8 cellular contexts compared by ENCODE assay signal in genomic region chr17:4499431-4500187, GRCh38. TPM values are rescaled to one million over a fixed set of nuclear protein-coding genes. Genes with fewer than 3 reads are reported as not detected.
DNase-seq lines count a peak whose midpoint lies in the region; ATAC-seq and TF ChIP-seq lines count a peak whose summit lies in the region.

No MANE protein-coding gene starts in this region.

- peaks cover 21% of the 10 kb centered on the region for H3K27me3 ChIP-seq in left ventricle myocardium inferior (ENCODE audit: low read depth)

- peak overlapping the region; percentile 70 for H3K4me3 ChIP-seq in left ventricle myocardium inferior

- no peak overlapping the region for H3K27ac Mint-ChIP-seq in activated CD4-positive, alpha-beta T cell treated with anti-CD3 and anti-CD28 coated beads, Interleukin-2, amount 10 ng/mL, durations not matched to agents 24 days and 14 days
- H3K27ac Mint-ChIP-seq in progenitor cell of endocrine pancreas: peak overlapping the region; percentile 33

- intact Hi-C loops in activated CD4-positive, alpha-beta T cell treated with anti-CD3 and anti-CD28 coated beads, Interleukin-2, amount 10 ng/mL, durations not matched to agents 24 days and 14 days (cut with micrococcal nuclease): loop anchor here (2.0 kb wide), 1 partner anchor 79 kb away; no protein-coding TSS in a partner anchor
- intact Hi-C loops in left ventricle myocardium inferior (cut with micrococcal nuclease): no loop called here

- no peaks in the 10 kb centered on the region for H3K9me3 ChIP-seq in left ventricle myocardium inferior (replicated peaks)

- DNase-seq in activated CD4-positive, alpha-beta T cell treated with anti-CD3 and anti-CD28 coated beads, Interleukin-2, amount 10 ng/mL, durations not matched to agents 24 days and 14 days: peak; percentile 80
- no peak for DNase-seq in activated CD4-positive, alpha-beta T cell treated with anti-CD3 and anti-CD28 coated beads for 4 hours
- DNase-seq in activated CD8-positive, alpha-beta memory T cell treated with anti-CD3 and anti-CD28 coated beads, Interleukin-2, amount 50 U/mL, for 4 hours: peak; percentile 29
- DNase-seq in left ventricle myocardium inferior (no peak), progenitor cell of endocrine pancreas (ENCODE audit: low spot score, unreplicated experiment) (no peak)
- DNase-seq in NK-92 treated with Interleukin-12 subunit alpha and Interleukin-12 subunit beta, amount 100 ng/mL, for 24 hours (lab: John Stamatoyannopoulos, UW): no peak

- TF ChIP-seq CTCF in left ventricle myocardium inferior (IDR thresholded peaks at IDR 0.05; ENCODE audit: borderline replicate concordance) (no peak), progenitor cell of endocrine pancreas (IDR thresholded peaks at IDR 0.05; ENCODE audit: unreplicated experiment) (no peak)

- no peaks in the 10 kb centered on the region for H3K36me3 Mint-ChIP-seq in activated CD4-positive, alpha-beta T cell treated with anti-CD3 and anti-CD28 coated beads, Interleukin-2, amount 10 ng/mL, durations not matched to agents 24 days and 14 days (ENCODE audit: low read depth)
- H3K36me3 Mint-ChIP-seq in progenitor cell of endocrine pancreas (ENCODE audit: insufficient read depth): no peaks in the 10 kb centered on the region

- no peaks in the 10 kb centered on the region for H3K36me3 ChIP-seq in left ventricle myocardium inferior

- peaks cover 41% of the 10 kb centered on the region for H3K27me3 Mint-ChIP-seq in activated CD4-positive, alpha-beta T cell treated with anti-CD3 and anti-CD28 coated beads, Interleukin-2, amount 10 ng/mL, durations not matched to agents 24 days and 14 days
- H3K27me3 Mint-ChIP-seq in progenitor cell of endocrine pancreas: peaks cover 62% of the 10 kb centered on the region

- ATAC-seq in GM18498 (IDR thresholded peaks at IDR 0.05; ENCODE audit: unreplicated experiment): no peak
- ATAC-seq in HG03025 (IDR thresholded peaks at IDR 0.05; ENCODE audit: low FRiP score, unreplicated experiment): no peak

- peak overlapping the region; percentile 80 for H3K4me3 Mint-ChIP-seq in activated CD4-positive, alpha-beta T cell treated with anti-CD3 and anti-CD28 coated beads, Interleukin-2, amount 10 ng/mL, durations not matched to agents 24 days and 14 days
- peak overlapping the region; percentile 67 for H3K4me3 Mint-ChIP-seq in progenitor cell of endocrine pancreas (ENCODE audit: low read depth)

- no peaks in the 10 kb centered on the region for H3K9me3 Mint-ChIP-seq in activated CD4-positive, alpha-beta T cell treated with anti-CD3 and anti-CD28 coated beads, Interleukin-2, amount 10 ng/mL, durations not matched to agents 24 days and 14 days
- no peaks in the 10 kb centered on the region for H3K9me3 Mint-ChIP-seq in progenitor cell of endocrine pancreas (ENCODE audit: low read depth)

- peaks cover 62% of the 10 kb centered on the region for H3K4me1 ChIP-seq in left ventricle myocardium inferior

- H3K27ac ChIP-seq in left ventricle myocardium inferior (replicated peaks): peak overlapping the region; percentile 85

- peaks cover 24% of the 10 kb centered on the region for H3K4me1 Mint-ChIP-seq in activated CD4-positive, alpha-beta T cell treated with anti-CD3 and anti-CD28 coated beads, Interleukin-2, amount 10 ng/mL, durations not matched to agents 24 days and 14 days
- H3K4me1 Mint-ChIP-seq in progenitor cell of endocrine pancreas (ENCODE audit: low read depth): peaks cover 13% of the 10 kb centered on the region

RNA-seq across cellular contexts. Expression of gene SPNS2, which starts 0.9 kb away (rescaled TPM):
- 0.17 and 0.28 TPM in 2 replicates for total RNA-seq in activated CD4-positive, alpha-beta T cell treated with anti-CD3 and anti-CD28 coated beads, Interleukin-2, amount 10 ng/mL, durations not matched to agents 24 days and 14 days
- total RNA-seq in left ventricle myocardium inferior (11.2 TPM), progenitor cell of endocrine pancreas (0.60 and 1.5 TPM in 2 replicates)

RNA-seq across cellular contexts. Expression of gene MYBBP1A, which starts 55.6 kb away (rescaled TPM):
- total RNA-seq in activated CD4-positive, alpha-beta T cell treated with anti-CD3 and anti-CD28 coated beads, Interleukin-2, amount 10 ng/mL, durations not matched to agents 24 days and 14 days: 178 and 181 TPM in 2 replicates
- total RNA-seq in left ventricle myocardium inferior (21.3 TPM), progenitor cell of endocrine pancreas (55.2 and 55.6 TPM in 2 replicates)

Comparison
In these comparisons a context has a peak if more than half of its experiments do, and no peak if none do; other contexts are left out.
1. DNase-seq: peak in activated CD4-positive, alpha-beta T cell treated with anti-CD3 and anti-CD28 coated beads, Interleukin-2, amount 10 ng/mL, durations not matched to agents 24 days and 14 days (single experiment) and activated CD8-positive, alpha-beta memory T cell treated with anti-CD3 and anti-CD28 coated beads, Interleukin-2, amount 50 U/mL, for 4 hours (single experiment); none in activated CD4-positive, alpha-beta T cell treated with anti-CD3 and anti-CD28 coated beads for 4 hours (0 of 2), left ventricle myocardium inferior (single experiment), progenitor cell of endocrine pancreas (single experiment) and NK-92 treated with Interleukin-12 subunit alpha and Interleukin-12 subunit beta, amount 100 ng/mL, for 24 hours (single experiment).